20 cellular contexts compared by ENCODE assay signal in genomic region chr2:65528241-65528574, GRCh38.
"Had no signal": no experiment of that assay in that cellular context is flagged by ENCODE, and none has a peak within 500 bp of the region (broad histone marks: within the 10 kb centered on the region; RNA-seq: fewer than 3 reads in every experiment).

No MANE protein-coding gene starts in this region.

- ATAC-seq: activated T-cell treated with anti-CD3 and anti-CD28 coated beads, Interleukin-2, amount 50 U/mL, for 72 hours; heart left ventricle; natural killer cell; T-helper 17 cell had no signal

- H3K4me3 ChIP-seq: adrenal gland, ascending aorta, heart left ventricle, lung, spleen, thoracic aorta, upper lobe of left lung had no signal

- H3K27me3 ChIP-seq: adrenal gland, ascending aorta, brain microvascular endothelial cell, heart left ventricle, upper lobe of left lung had no signal

- H3K9me3 ChIP-seq: adrenal gland, ascending aorta, heart left ventricle, spleen, thoracic aorta, upper lobe of left lung had no signal

- H3K4me1 ChIP-seq: adrenal gland, ascending aorta, spleen, upper lobe of left lung had no signal

- H3K36me3 ChIP-seq: adrenal gland, ascending aorta, brain microvascular endothelial cell, heart left ventricle, spleen, thoracic aorta, upper lobe of left lung had no signal

- H3K27ac ChIP-seq: adrenal gland, ascending aorta, brain microvascular endothelial cell, heart left ventricle, spleen, thoracic aorta, upper lobe of left lung had no signal

- DNase-seq: activated CD4-positive, alpha-beta memory T cell treated with anti-CD3 and anti-CD28 coated beads for 36 hours; activated CD4-positive, alpha-beta T cell treated with anti-CD3 and anti-CD28 coated beads for 48 hours; activated gamma-delta T cell treated with Interleukin-2 at 50 U/mL for 16 hours; activated T-cell treated with anti-CD3 and anti-CD28 coated beads, Interleukin-2, amount 50 U/mL, for 72 hours; adrenal gland; brain microvascular endothelial cell; central memory CD4-positive, alpha-beta T cell; effector memory CD4-positive, alpha-beta T cell; heart left ventricle; islet precursor cell; natural killer cell; retina; spleen; stimulated activated CD4-positive, alpha-beta T cell treated with anti-CD3 and anti-CD28 coated beads, Interleukin-4, amount 100 ng/mL, for 1 hour; stimulated activated naive CD4-positive, alpha-beta T cell; T-helper 17 cell; upper lobe of left lung had no signal
